9 cellular contexts compared by ENCODE assay signal in the genomic region with DNA sequence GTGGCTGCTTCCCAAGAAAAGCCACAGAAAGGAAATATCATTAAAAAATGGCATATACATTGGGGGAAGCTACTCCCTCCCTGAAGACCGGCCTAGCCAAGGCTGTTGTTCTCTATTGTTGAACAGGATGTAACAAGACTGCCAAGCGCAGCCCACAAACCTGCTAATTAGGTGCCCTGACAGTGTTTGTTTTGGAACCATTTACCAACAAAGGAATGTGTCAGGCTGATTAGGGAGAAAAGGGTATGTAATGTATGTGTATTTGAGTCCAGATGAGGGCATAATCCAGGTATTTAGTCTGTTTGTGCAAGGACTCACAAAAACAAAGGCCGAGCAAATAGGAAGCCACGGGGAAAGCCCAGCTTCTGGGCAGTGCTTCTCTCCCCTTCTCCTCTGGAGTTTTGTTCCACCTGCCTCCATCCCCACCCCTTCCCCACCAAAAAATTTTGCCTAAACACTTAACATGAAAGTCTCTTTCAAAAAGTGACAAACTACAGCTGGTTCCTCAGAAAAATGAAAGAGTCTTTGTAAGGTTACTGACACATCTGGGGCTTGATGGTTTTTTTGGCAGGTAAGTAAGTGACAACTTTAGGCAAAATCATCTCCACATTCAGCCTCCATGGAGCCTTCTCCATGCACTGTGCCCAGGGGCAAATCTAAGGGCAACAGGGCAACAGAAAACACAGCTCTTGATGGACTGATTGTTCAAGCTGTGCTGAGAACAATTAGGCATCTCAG.
DNase-seq lines count a peak whose midpoint lies in the region; ATAC-seq and TF ChIP-seq lines count a peak whose summit lies in the region.
"Had no signal": no experiment of that assay in that cellular context is flagged by ENCODE, and none has a peak within 500 bp of the region (broad histone marks: within the 10 kb centered on the region; RNA-seq: fewer than 3 reads in every experiment).

No MANE protein-coding gene starts in this region.

- no peaks in the 10 kb centered on the region for H3K4me1 Mint-ChIP-seq in CD8-positive, alpha-beta T cell (ENCODE audit: low read depth)

- no peak overlapping the region for H3K27ac Mint-ChIP-seq in CD8-positive, alpha-beta T cell

- TF ChIP-seq EP300 in Ishikawa (IDR thresholded peaks at IDR 0.05; ENCODE audit: borderline replicate concordance), result peak; percentile 92

- TF ChIP-seq RAD21 in Ishikawa (IDR thresholded peaks at IDR 0.05; ENCODE audit: low read depth), result peak; percentile 17; the same call in 1 of the 2 replicates

- H3K36me3 Mint-ChIP-seq in CD8-positive, alpha-beta T cell, result peaks cover 26% of the 10 kb centered on the region

- ATAC-seq in Panc1 (peak; percentile 96), heart left ventricle (peak; percentile 58 to 86 (median 76)), sciatic nerve (peak; percentile 26), GM19455 (IDR thresholded peaks at IDR 0.05; ENCODE audit: unreplicated experiment) (no peak)
- ATAC-seq in CD8-positive, alpha-beta T cell, result no peak

- peak overlapping the region; percentile 64 for H3K27ac ChIP-seq in Panc1 (ENCODE audit: low read length)
- peak overlapping the region in 6 of 12 donors; percentile 10 to 66 (median 34) for H3K27ac ChIP-seq in heart left ventricle
- no peak overlapping the region for H3K27ac ChIP-seq in CD8-positive, alpha-beta T cell (ENCODE audit: low read depth, low read length)

- in situ Hi-C loops in Panc1 (cut with HindIII; ENCODE audit: low pct_unique_long_range_greater_than_20kb, low sequenced_read_pairs), result no loop called here

- 49 to 67% (median 61%) methylated on average over 4 of the region's 4 CpGs for WGBS in heart left ventricle, 4 donors

- no peak for DNase-seq in Panc1 (ENCODE audit: low read depth, low spot score)
- DNase-seq in heart left ventricle, result peak in 4 of 5 donors; percentile 37 to 43 (median 42)
- no peak for DNase-seq in sciatic nerve (ENCODE audit: low spot score)
- no peak for DNase-seq in activated CD8-positive, alpha-beta memory T cell treated with anti-CD3 and anti-CD28 coated beads, Interleukin-2, amount 50 U/mL, for 48 hours
- DNase-seq in NOMO-1 treated with DMSO at 0.1 percent for 48 hours (lab: John Stamatoyannopoulos, UW; ENCODE audit: unreplicated experiment), result no peak
- DNase-seq in CD8-positive, alpha-beta T cell, result no peak
- DNase-seq: H7 had no signal

- H3K36me3 ChIP-seq in Panc1 (ENCODE audit: control insufficient read depth, insufficient read depth, low read length) (no peaks in the 10 kb centered on the region), heart left ventricle (no peaks in the 10 kb centered on the region)
- H3K36me3 ChIP-seq in CD8-positive, alpha-beta T cell (ENCODE audit: insufficient read depth, low read length), result no peaks in the 10 kb centered on the region

- TF ChIP-seq POLR2A in heart left ventricle (IDR thresholded peaks at IDR 0.05), result no peak

- H3K4me3 ChIP-seq in Panc1 (ENCODE audit: low read depth in 2 of 2, low read length in 2 of 2), result no peak overlapping the region
- no peak overlapping the region for H3K4me3 ChIP-seq in heart left ventricle
- H3K4me3 ChIP-seq in CD8-positive, alpha-beta T cell (ENCODE audit: low read depth, low read length), result no peak overlapping the region

- POLR2A ChIA-PET in Panc1 (lab: Charles Lee), result interaction anchor here (0.6 kb wide), 1 partner anchor 64 kb away, joined by 5 read pairs; no protein-coding TSS in a partner anchor
- POLR2A ChIA-PET in CD8-positive, alpha-beta T cell (lab: Charles Lee), result no interaction called here

- H3K27me3 ChIP-seq in Panc1 (ENCODE audit: control insufficient read depth, insufficient read depth, low read length) (no peaks in the 10 kb centered on the region), heart left ventricle (no peaks in the 10 kb centered on the region)
- no peaks in the 10 kb centered on the region for H3K27me3 ChIP-seq in CD8-positive, alpha-beta T cell (ENCODE audit: insufficient read depth, low read length)

- no peaks in the 10 kb centered on the region for H3K9me3 Mint-ChIP-seq in CD8-positive, alpha-beta T cell

- CTCF ChIA-PET in Panc1 (lab: Charles Lee), result no interaction called here
- CTCF ChIA-PET in CD8-positive, alpha-beta T cell (lab: Charles Lee), result interaction anchor here (1.1 kb wide), 1 partner anchor 17 kb away, joined by 3 read pairs; no protein-coding TSS in a partner anchor

- BruUV-seq in Panc1 (replicated peaks; lab: Mats Ljungman, UMichigan), result no TSS peak

- TF ChIP-seq CTCF in Panc1 (IDR thresholded peaks at IDR 0.05) (no peak), heart left ventricle (IDR thresholded peaks at IDR 0.05) (no peak)
- TF ChIP-seq CTCF in CD8-positive, alpha-beta T cell (IDR thresholded peaks at IDR 0.05), result no peak

- H3K4me3 Mint-ChIP-seq in CD8-positive, alpha-beta T cell, result no peak overlapping the region

- H3K27me3 Mint-ChIP-seq in CD8-positive, alpha-beta T cell (ENCODE audit: low read depth), result no peaks in the 10 kb centered on the region

- H3K9me3 ChIP-seq in Panc1 (ENCODE audit: control insufficient read depth, insufficient read depth, low read depth, low read length), result no peaks in the 10 kb centered on the region
- H3K9me3 ChIP-seq in heart left ventricle, result no peaks in the 10 kb centered on the region
- no peaks in the 10 kb centered on the region for H3K9me3 ChIP-seq in CD8-positive, alpha-beta T cell (ENCODE audit: low read length)

- H3K4me1 ChIP-seq in Panc1 (ENCODE audit: control insufficient read depth, insufficient read depth, low read length), result peaks cover 9% of the 10 kb centered on the region
- H3K4me1 ChIP-seq in heart left ventricle, result peaks cover 0 to 23% (median 12%) of the 10 kb centered on the region in 12 donors
- no peaks in the 10 kb centered on the region for H3K4me1 ChIP-seq in CD8-positive, alpha-beta T cell (ENCODE audit: insufficient read depth, low read length)

- intact Hi-C loops in Panc1 (cut with micrococcal nuclease; ENCODE audit: unreplicated experiment) (no loop called here), heart left ventricle (cut with DNase I) (no loop called here), sciatic nerve (cut with DNase I) (no loop called here)
- intact Hi-C loops in CD8-positive, alpha-beta T cell (cut with DNase I, micrococcal nuclease), result loop anchor here in 1 of 2 experiments (1.0 kb wide), 1 partner anchor 37 kb away; no protein-coding TSS in a partner anchor

TF ChIP-seq in Ishikawa, 13 proteins besides CTCF, POLR2A, EP300 and RAD21:
- TF ChIP-seq TEAD4 (IDR thresholded peaks at IDR 0.05) (peak; percentile 95), YY1 (IDR thresholded peaks at IDR 0.05; ENCODE audit: low read depth) (no peak), FOXM1 (IDR thresholded peaks at IDR 0.05; ENCODE audit: borderline replicate concordance, low read depth) (peak; percentile 56; the same call in 1 of the 2 replicates), TAF1 (IDR thresholded peaks at IDR 0.05; ENCODE audit: low read depth) (no peak), EGR1 (IDR thresholded peaks at IDR 0.05) (no peak), TCF12 (IDR thresholded peaks at IDR 0.05; ENCODE audit: low read depth) (peak; percentile 89), NFIC (IDR thresholded peaks at IDR 0.05) (peak; percentile 99), CEBPB (IDR thresholded peaks at IDR 0.05) (peak; percentile 63)
- TF ChIP-seq, protein P1, sequence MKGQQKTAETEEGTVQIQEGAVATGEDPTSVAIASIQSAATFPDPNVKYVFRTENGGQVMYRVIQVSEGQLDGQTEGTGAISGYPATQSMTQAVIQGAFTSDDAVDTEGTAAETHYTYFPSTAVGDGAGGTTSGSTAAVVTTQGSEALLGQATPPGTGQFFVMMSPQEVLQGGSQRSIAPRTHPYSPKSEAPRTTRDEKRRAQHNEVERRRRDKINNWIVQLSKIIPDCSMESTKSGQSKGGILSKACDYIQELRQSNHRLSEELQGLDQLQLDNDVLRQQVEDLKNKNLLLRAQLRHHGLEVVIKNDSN (IDR thresholded peaks at IDR 0.05), result no peak
- TF ChIP-seq, protein P2, sequence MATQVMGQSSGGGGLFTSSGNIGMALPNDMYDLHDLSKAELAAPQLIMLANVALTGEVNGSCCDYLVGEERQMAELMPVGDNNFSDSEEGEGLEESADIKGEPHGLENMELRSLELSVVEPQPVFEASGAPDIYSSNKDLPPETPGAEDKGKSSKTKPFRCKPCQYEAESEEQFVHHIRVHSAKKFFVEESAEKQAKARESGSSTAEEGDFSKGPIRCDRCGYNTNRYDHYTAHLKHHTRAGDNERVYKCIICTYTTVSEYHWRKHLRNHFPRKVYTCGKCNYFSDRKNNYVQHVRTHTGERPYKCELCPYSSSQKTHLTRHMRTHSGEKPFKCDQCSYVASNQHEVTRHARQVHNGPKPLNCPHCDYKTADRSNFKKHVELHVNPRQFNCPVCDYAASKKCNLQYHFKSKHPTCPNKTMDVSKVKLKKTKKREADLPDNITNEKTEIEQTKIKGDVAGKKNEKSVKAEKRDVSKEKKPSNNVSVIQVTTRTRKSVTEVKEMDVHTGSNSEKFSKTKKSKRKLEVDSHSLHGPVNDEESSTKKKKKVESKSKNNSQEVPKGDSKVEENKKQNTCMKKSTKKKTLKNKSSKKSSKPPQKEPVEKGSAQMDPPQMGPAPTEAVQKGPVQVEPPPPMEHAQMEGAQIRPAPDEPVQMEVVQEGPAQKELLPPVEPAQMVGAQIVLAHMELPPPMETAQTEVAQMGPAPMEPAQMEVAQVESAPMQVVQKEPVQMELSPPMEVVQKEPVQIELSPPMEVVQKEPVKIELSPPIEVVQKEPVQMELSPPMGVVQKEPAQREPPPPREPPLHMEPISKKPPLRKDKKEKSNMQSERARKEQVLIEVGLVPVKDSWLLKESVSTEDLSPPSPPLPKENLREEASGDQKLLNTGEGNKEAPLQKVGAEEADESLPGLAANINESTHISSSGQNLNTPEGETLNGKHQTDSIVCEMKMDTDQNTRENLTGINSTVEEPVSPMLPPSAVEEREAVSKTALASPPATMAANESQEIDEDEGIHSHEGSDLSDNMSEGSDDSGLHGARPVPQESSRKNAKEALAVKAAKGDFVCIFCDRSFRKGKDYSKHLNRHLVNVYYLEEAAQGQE (IDR thresholded peaks at IDR 0.05; ENCODE audit: low read depth), result no peak

Comparison
In these comparisons a context has a peak if more than half of its experiments do, and no peak if none do; other contexts are left out.
1. ATAC-seq: peak in Panc1 (single experiment), heart left ventricle (4 of 4) and sciatic nerve (single experiment); none in GM19455 (single experiment) and CD8-positive, alpha-beta T cell (single experiment).
2. DNase-seq: peak in heart left ventricle (4 of 5); none in Panc1 (single experiment), sciatic nerve (single experiment), activated CD8-positive, alpha-beta memory T cell treated with anti-CD3 and anti-CD28 coated beads, Interleukin-2, amount 50 U/mL, for 48 hours (single experiment), NOMO-1 treated with DMSO at 0.1 percent for 48 hours (single experiment) and CD8-positive, alpha-beta T cell (0 of 7).